ENCODE assay signal across 1 cellular context in genomic region chr2:223613017-223613950, GRCh38.
A peak's percentile ranks its signal among the peaks of the same experiment; 100 is the strongest.
TF ChIP-seq lines count a peak whose summit lies in the region.

No MANE protein-coding gene starts in this region.

TF ChIP-seq in K562, 482 proteins besides CTCF, POLR2A, EP300 and RAD21 (continued from another document):
- TF ChIP-seq BACH1 (tag; IDR thresholded peaks at IDR 0.05), result peak; percentile 67
- no peak for TF ChIP-seq E2F1 (CRISPR knock-in tag; IDR thresholded peaks at IDR 0.05)
- peak; percentile 61 for TF ChIP-seq CEBPB (tag; IDR thresholded peaks at IDR 0.05)
- TF ChIP-seq, protein P1, sequence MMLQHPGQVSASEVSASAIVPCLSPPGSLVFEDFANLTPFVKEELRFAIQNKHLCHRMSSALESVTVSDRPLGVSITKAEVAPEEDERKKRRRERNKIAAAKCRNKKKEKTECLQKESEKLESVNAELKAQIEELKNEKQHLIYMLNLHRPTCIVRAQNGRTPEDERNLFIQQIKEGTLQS (IDR thresholded peaks at IDR 0.05), result peak; percentile 86
- TF ChIP-seq, protein P1 (CRISPR knock-in tag; conservative IDR thresholded peaks at IDR 0.05), result no peak
- no peak for TF ChIP-seq PHB (CRISPR knock-in tag; IDR thresholded peaks at IDR 0.05)
- peak; percentile 55; the same call in 1 of the 2 replicates for TF ChIP-seq ARID1B (IDR thresholded peaks at IDR 0.05)
- TF ChIP-seq, protein P2, sequence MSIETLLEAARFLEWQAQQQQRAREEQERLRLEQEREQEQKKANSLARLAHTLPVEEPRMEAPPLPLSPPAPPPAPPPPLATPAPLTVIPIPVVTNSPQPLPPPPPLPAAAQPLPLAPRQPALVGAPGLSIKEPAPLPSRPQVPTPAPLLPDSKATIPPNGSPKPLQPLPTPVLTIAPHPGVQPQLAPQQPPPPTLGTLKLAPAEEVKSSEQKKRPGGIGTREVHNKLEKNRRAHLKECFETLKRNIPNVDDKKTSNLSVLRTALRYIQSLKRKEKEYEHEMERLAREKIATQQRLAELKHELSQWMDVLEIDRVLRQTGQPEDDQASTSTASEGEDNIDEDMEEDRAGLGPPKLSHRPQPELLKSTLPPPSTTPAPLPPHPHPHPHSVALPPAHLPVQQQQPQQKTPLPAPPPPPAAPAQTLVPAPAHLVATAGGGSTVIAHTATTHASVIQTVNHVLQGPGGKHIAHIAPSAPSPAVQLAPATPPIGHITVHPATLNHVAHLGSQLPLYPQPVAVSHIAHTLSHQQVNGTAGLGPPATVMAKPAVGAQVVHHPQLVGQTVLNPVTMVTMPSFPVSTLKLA (conservative IDR thresholded peaks at IDR 0.05), result 0 out of 4 replicates have a peak, but pooled peaks of 1 of the 2 experiments have one; percentile 16
- TF ChIP-seq EGR1 (conservative IDR thresholded peaks at IDR 0.05), result 0 out of 2 replicates have a peak, but pooled peaks have one; percentile 21
- TF ChIP-seq HNRNPLL (IDR thresholded peaks at IDR 0.05; ENCODE audit: low read depth, low read length, poor library complexity, severe bottlenecking), result peak; percentile 63
- TF ChIP-seq HMG20B (CRISPR knock-in tag; IDR thresholded peaks at IDR 0.05), result no peak
- peak; percentile 80 for TF ChIP-seq ZNF316 (IDR thresholded peaks at IDR 0.05)
